In the genomic region with DNA sequence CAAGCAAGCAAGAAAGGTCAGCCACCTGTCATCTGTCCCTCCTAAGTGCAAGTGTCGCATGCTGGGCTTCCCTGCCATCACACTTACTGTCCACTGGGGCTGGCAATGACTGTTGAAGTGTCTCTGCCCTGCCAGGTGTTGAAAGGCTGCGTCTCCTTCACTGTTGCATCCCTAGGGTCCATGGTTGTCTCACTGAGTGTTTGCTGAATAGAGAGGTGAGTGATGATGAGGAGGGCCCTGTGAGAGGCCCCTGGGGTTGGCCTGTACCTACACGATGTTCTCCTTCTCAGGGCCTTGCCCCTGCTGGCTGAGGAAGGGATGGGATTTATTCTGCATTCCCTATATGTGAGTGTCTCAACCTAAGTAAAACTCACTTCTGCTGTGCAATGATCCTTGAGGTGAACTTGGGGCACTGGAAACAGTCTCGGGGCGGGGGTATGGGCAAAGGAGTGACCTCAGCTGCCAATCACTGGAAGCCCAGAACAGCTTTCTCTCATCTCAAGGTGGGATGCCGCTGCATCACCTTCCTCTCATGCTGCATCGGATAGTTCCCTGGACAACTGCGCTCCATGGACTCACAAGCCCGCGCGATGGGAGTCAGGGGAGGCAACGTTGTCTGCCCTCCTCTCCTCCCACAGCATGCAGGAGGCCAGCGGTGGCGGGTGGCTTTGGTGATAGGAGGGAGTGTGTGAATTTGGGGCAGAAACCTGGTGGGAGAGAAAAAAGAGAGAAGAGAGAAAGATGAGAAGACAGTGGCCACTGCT, we compare ENCODE assay signal across 1 cellular context.
TF ChIP-seq lines count a peak whose summit lies in the region.

No MANE protein-coding gene starts in this region.

TF ChIP-seq in H1, 55 proteins besides CTCF, POLR2A, EP300 and RAD21:
- TF ChIP-seq CREB1 (IDR thresholded peaks at IDR 0.05) (no peak), CTBP2 (IDR thresholded peaks at IDR 0.05; ENCODE audit: borderline replicate concordance, insufficient read depth, insufficient read length, low read length) (no peak), BRCA1 (IDR thresholded peaks at IDR 0.05; ENCODE audit: low read depth, low read length) (no peak), CHD2 (IDR thresholded peaks at IDR 0.05; ENCODE audit: low read length) (no peak), BACH1 (IDR thresholded peaks at IDR 0.05; ENCODE audit: low read length) (no peak), KDM1A (IDR thresholded peaks at IDR 0.05; ENCODE audit: borderline replicate concordance, low read length) (no peak), BCL11A (IDR thresholded peaks at IDR 0.05; ENCODE audit: low read depth in 2 of 2, low read length in 2 of 2) (no peak), RXRA (IDR thresholded peaks at IDR 0.05; ENCODE audit: insufficient read depth, low read depth, low read length) (no peak), ATF2 (IDR thresholded peaks at IDR 0.05; ENCODE audit: low read length) (no peak), GABPA (IDR thresholded peaks at IDR 0.05; ENCODE audit: borderline replicate concordance, insufficient read depth, low read length) (no peak)
